ENCODE assay signal across 1 cellular context in genomic region chr10:3774814-3775670, GRCh38.
A peak's percentile ranks its signal among the peaks of the same experiment; 100 is the strongest.
TF ChIP-seq lines count a peak whose summit lies in the region.

No MANE protein-coding gene starts in this region.

TF ChIP-seq in HepG2, 621 proteins besides CTCF, POLR2A, EP300 and RAD21 (continued from another document):
- TF ChIP-seq, protein P1, sequence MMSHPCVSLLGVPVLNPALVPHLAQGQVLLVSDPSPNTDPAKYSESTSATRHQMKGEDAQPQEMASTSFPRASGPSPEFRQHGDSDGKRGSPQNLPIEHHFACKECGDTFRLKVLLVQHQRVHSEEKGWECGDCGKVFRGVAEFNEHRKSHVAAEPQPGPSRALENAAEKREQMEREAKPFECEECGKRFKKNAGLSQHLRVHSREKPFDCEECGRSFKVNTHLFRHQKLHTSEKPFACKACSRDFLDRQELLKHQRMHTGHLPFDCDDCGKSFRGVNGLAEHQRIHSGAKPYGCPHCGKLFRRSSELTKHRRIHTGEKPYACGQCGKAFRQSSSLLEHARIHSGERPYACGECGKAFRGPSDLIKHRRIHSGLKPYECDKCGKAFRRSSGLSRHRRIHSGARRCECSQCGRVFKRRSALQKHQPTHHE (CRISPR knock-in tag; IDR thresholded peaks at IDR 0.05; ENCODE audit: borderline replicate concordance) = no peak
- TF ChIP-seq POLR2G (IDR thresholded peaks at IDR 0.05; ENCODE audit: low read depth, low read length) (peak; percentile 73), RBM22 (optimal IDR thresholded peaks at IDR 0.05; ENCODE audit: low read length) (peak; percentile 82), RFX1 (IDR thresholded peaks at IDR 0.05) (no peak), ZNF574 (CRISPR knock-in tag; IDR thresholded peaks at IDR 0.05) (no peak), SP140L (CRISPR knock-in tag; IDR thresholded peaks at IDR 0.05; ENCODE audit: borderline replicate concordance) (no peak), NFIB (CRISPR knock-in tag; IDR thresholded peaks at IDR 0.05; ENCODE audit: borderline replicate concordance) (no peak), CEBPG (CRISPR knock-in tag; IDR thresholded peaks at IDR 0.05) (no peak), ZNF646 (CRISPR knock-in tag; IDR thresholded peaks at IDR 0.05) (no peak), FOSL2 (CRISPR knock-in tag; IDR thresholded peaks at IDR 0.05) (peak; percentile 39; the same call in 1 of the 2 replicates), RFXAP (CRISPR knock-in tag; IDR thresholded peaks at IDR 0.05; ENCODE audit: borderline replicate concordance) (no peak), CAMTA2 (CRISPR knock-in tag; IDR thresholded peaks at IDR 0.05; ENCODE audit: borderline replicate concordance) (no peak), NBN (conservative IDR thresholded peaks at IDR 0.05) (no peak), NFIC (IDR thresholded peaks at IDR 0.05; ENCODE audit: low read length) (peak; percentile 21; the same call in 1 of the 2 replicates), TIGD3 (CRISPR knock-in tag; IDR thresholded peaks at IDR 0.05; ENCODE audit: borderline replicate concordance) (no peak), TERF1 (CRISPR knock-in tag; IDR thresholded peaks at IDR 0.05) (no peak), HIVEP1 (CRISPR knock-in tag; IDR thresholded peaks at IDR 0.05) (no peak), SMC3 (IDR thresholded peaks at IDR 0.05; ENCODE audit: low read length) (peak; percentile 28; the same call in 1 of the 2 replicates), NKX3-1 (CRISPR knock-in tag; IDR thresholded peaks at IDR 0.05) (no peak), MTA1 (CRISPR knock-in tag; IDR thresholded peaks at IDR 0.05; ENCODE audit: borderline replicate concordance) (no peak), SRSF4 (IDR thresholded peaks at IDR 0.05; ENCODE audit: low read depth, low read length, poor library complexity, severe bottlenecking) (no peak), SOX13 (IDR thresholded peaks at IDR 0.05) (no peak), SOX13 (CRISPR knock-in tag; conservative IDR thresholded peaks at IDR 0.05 in 1 of 2, IDR thresholded peaks at IDR 0.05 in 1 of 2) (peak in 1 of 2 experiments; percentile 74; a peak in 1 of 4 replicates), ZNF3 (CRISPR knock-in tag; IDR thresholded peaks at IDR 0.05) (no peak), MXD1 (CRISPR knock-in tag; IDR thresholded peaks at IDR 0.05) (no peak), ERF (CRISPR knock-in tag; IDR thresholded peaks at IDR 0.05) (0 out of 2 replicates have a peak, but pooled peaks have one; percentile 8)
- TF ChIP-seq, protein P2, sequence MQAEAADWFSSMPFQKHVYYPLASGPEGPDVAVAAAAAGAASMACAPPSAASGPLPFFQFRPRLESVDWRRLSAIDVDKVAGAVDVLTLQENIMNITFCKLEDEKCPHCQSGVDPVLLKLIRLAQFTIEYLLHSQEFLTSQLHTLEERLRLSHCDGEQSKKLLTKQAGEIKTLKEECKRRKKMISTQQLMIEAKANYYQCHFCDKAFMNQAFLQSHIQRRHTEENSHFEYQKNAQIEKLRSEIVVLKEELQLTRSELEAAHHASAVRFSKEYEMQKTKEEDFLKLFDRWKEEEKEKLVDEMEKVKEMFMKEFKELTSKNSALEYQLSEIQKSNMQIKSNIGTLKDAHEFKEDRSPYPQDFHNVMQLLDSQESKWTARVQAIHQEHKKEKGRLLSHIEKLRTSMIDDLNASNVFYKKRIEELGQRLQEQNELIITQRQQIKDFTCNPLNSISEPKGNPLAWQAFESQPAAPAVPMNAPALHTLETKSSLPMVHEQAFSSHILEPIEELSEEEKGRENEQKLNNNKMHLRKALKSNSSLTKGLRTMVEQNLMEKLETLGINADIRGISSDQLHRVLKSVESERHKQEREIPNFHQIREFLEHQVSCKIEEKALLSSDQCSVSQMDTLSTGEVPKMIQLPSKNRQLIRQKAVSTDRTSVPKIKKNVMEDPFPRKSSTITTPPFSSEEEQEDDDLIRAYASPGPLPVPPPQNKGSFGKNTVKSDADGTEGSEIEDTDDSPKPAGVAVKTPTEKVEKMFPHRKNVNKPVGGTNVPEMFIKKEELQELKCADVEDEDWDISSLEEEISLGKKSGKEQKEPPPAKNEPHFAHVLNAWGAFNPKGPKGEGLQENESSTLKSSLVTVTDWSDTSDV (CRISPR knock-in tag; IDR thresholded peaks at IDR 0.05) = no peak
- TF ChIP-seq, protein P3, sequence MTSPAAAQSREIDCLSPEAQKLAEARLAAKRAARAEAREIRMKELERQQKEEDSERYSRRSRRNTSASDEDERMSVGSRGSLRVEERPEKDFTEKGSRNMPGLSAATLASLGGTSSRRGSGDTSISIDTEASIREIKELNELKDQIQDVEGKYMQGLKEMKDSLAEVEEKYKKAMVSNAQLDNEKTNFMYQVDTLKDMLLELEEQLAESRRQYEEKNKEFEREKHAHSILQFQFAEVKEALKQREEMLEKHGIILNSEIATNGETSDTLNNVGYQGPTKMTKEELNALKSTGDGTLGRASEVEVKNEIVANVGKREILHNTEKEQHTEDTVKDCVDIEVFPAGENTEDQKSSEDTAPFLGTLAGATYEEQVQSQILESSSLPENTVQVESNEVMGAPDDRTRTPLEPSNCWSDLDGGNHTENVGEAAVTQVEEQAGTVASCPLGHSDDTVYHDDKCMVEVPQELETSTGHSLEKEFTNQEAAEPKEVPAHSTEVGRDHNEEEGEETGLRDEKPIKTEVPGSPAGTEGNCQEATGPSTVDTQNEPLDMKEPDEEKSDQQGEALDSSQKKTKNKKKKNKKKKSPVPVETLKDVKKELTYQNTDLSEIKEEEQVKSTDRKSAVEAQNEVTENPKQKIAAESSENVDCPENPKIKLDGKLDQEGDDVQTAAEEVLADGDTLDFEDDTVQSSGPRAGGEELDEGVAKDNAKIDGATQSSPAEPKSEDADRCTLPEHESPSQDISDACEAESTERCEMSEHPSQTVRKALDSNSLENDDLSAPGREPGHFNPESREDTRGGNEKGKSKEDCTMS (CRISPR knock-in tag; conservative IDR thresholded peaks at IDR 0.05) = no peak
- TF ChIP-seq, protein P4, sequence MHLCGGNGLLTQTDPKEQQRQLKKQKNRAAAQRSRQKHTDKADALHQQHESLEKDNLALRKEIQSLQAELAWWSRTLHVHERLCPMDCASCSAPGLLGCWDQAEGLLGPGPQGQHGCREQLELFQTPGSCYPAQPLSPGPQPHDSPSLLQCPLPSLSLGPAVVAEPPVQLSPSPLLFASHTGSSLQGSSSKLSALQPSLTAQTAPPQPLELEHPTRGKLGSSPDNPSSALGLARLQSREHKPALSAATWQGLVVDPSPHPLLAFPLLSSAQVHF (CRISPR knock-in tag; IDR thresholded peaks at IDR 0.05) = no peak
- TF ChIP-seq, protein P5, sequence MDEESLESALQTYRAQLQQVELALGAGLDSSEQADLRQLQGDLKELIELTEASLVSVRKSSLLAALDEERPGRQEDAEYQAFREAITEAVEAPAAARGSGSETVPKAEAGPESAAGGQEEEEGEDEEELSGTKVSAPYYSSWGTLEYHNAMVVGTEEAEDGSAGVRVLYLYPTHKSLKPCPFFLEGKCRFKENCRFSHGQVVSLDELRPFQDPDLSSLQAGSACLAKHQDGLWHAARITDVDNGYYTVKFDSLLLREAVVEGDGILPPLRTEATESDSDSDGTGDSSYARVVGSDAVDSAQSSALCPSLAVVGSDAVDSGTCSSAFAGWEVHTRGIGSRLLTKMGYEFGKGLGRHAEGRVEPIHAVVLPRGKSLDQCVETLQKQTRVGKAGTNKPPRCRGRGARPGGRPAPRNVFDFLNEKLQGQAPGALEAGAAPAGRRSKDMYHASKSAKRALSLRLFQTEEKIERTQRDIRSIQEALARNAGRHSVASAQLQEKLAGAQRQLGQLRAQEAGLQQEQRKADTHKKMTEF (CRISPR knock-in tag; IDR thresholded peaks at IDR 0.05) = no peak
